Comparison of ENCODE assay signal across 11 cellular contexts in the genomic region with DNA sequence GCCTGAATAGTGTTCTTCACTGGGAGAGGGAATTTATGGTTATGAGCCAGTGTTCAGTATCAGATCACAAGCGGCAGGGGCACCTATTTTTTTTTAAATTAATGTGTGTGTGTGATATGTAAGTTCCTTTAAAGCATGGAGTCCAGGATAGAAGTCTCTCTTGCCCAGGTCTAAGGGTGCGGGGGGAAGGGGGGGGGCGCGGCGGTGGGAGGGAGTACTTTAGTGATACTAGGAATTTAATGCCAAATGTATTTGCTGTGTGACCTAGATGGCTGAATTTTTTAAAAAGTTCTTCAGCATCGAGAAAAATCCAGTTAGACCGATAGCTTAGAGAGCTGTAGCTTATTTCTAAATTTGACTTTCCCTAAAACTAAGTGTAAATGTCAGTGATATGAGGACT. TPM values are rescaled to one million over a fixed set of nuclear protein-coding genes. Genes with fewer than 3 reads are reported as not detected.
A peak's percentile ranks its signal among the peaks of the same experiment; 100 is the strongest.
DNase-seq lines count a peak whose midpoint lies in the region; ATAC-seq and TF ChIP-seq lines count a peak whose summit lies in the region.
"Had no signal": no experiment of that assay in that cellular context is flagged by ENCODE, and none has a peak within 500 bp of the region (broad histone marks: within the 10 kb centered on the region; RNA-seq: fewer than 3 reads in every experiment).

No MANE protein-coding gene starts in this region.

- H3K4me1 ChIP-seq in ascending aorta (peaks cover 0 to 22% of the 10 kb centered on the region in 2 donors), liver (ENCODE audit: control insufficient read depth in 4 of 4, insufficient read depth in 4 of 4, low read length in 3 of 4) (peaks cover 0 to 34% (median 11%) of the 10 kb centered on the region in 4 donors), subcutaneous abdominal adipose tissue (ENCODE audit: control insufficient read depth in 5 of 5, insufficient read depth in 5 of 5, low read length in 5 of 5) (peaks cover 3 to 35% (median 30%) of the 10 kb centered on the region in 5 donors)

- peak overlapping the region in 1 of 2 donors; percentile 83 for H3K4me3 ChIP-seq in ascending aorta
- H3K4me3 ChIP-seq in liver (ENCODE audit: low read depth in 1 of 3, low read length in 3 of 3), result no peak overlapping the region
- peak overlapping the region in 1 of 5 donors; percentile 85 for H3K4me3 ChIP-seq in subcutaneous abdominal adipose tissue (ENCODE audit: low read depth in 1 of 5, low read length in 5 of 5)
- H3K4me3 ChIP-seq: SK-N-MC had no signal

- CTCF ChIA-PET in activated CD4-positive, alpha-beta memory T cell treated with anti-CD3 and anti-CD28 coated beads for 36 hours (lab: Charles Lee), result interaction anchor here (0.9 to 1.0 kb wide), 2 partner anchors 9 to 13 kb away, joined by 3 read pairs; no protein-coding TSS in a partner anchor
- CTCF ChIA-PET in activated CD4-positive, alpha-beta memory T cell treated with anti-CD3 and anti-CD28 coated beads, Interleukin-2, amount 10 ng/mL, durations not matched to agents 7 days and 5 days (lab: Charles Lee), result interaction anchor here (1.2 kb wide), 1 partner anchor 344 kb away, joined by 3 read pairs; no protein-coding TSS in a partner anchor

- intact Hi-C loops in activated CD4-positive, alpha-beta memory T cell treated with anti-CD3 and anti-CD28 coated beads for 36 hours (cut with micrococcal nuclease), result no loop called here
- intact Hi-C loops in ascending aorta (cut with DNase I), result loop anchor here (2.0 kb wide), 1 partner anchor 138 kb away; the partner anchor contains the start of gene TNPO1

- DNase-seq in activated CD4-positive, alpha-beta memory T cell treated with anti-CD3 and anti-CD28 coated beads for 36 hours, result no peak
- no peak for DNase-seq in activated CD4-positive, alpha-beta memory T cell treated with anti-CD3 and anti-CD28 coated beads, Interleukin-2, amount 10 ng/mL, durations not matched to agents 7 days and 5 days
- DNase-seq in ascending aorta (ENCODE audit: low spot score in 2 of 2) (no peak), NCI-H1930 (lab: John Stamatoyannopoulos, UW) (no peak)
- DNase-seq: NCI-H510A; stimulated activated CD4-positive, alpha-beta T cell treated with anti-CD3 and anti-CD28 coated beads, Interleukin-2, amount 100 ng/mL, for 24 hours had no signal

- POLR2A ChIA-PET in activated CD4-positive, alpha-beta memory T cell treated with anti-CD3 and anti-CD28 coated beads for 36 hours (lab: Charles Lee), result no interaction called here
- POLR2A ChIA-PET in activated CD4-positive, alpha-beta memory T cell treated with anti-CD3 and anti-CD28 coated beads, Interleukin-2, amount 10 ng/mL, durations not matched to agents 7 days and 5 days (lab: Charles Lee), result no interaction called here

- 85% methylated on average over 7 of the region's 7 CpGs for WGBS in liver

- H3K9ac ChIP-seq in liver (ENCODE audit: low read depth in 1 of 2, low read length in 2 of 2), result peak overlapping the region in 1 of 2 donors; percentile 90
- peak overlapping the region in 1 of 5 donors; percentile 82 for H3K9ac ChIP-seq in subcutaneous abdominal adipose tissue (ENCODE audit: low read length in 5 of 5)

- H3K27me3 Mint-ChIP-seq in activated CD4-positive, alpha-beta memory T cell treated with anti-CD3 and anti-CD28 coated beads for 36 hours, result peaks cover 46% of the 10 kb centered on the region
- peaks cover 39% of the 10 kb centered on the region for H3K27me3 Mint-ChIP-seq in activated CD4-positive, alpha-beta memory T cell treated with anti-CD3 and anti-CD28 coated beads, Interleukin-2, amount 10 ng/mL, durations not matched to agents 7 days and 5 days

- TF ChIP-seq CTCF in ascending aorta (IDR thresholded peaks at IDR 0.05) (no peak), liver (IDR thresholded peaks at IDR 0.05; ENCODE audit: low read depth, low read length, missing input control) (no peak)

- no peak overlapping the region for H3K27ac Mint-ChIP-seq in activated CD4-positive, alpha-beta memory T cell treated with anti-CD3 and anti-CD28 coated beads for 36 hours
- H3K27ac Mint-ChIP-seq in activated CD4-positive, alpha-beta memory T cell treated with anti-CD3 and anti-CD28 coated beads, Interleukin-2, amount 10 ng/mL, durations not matched to agents 7 days and 5 days, result no peak overlapping the region

- H3K9me3 ChIP-seq in ascending aorta (no peaks in the 10 kb centered on the region), liver (ENCODE audit: control insufficient read depth in 4 of 4, low read length in 3 of 4) (no peaks in the 10 kb centered on the region), subcutaneous abdominal adipose tissue (ENCODE audit: control insufficient read depth in 5 of 5, low read length in 5 of 5) (no peaks in the 10 kb centered on the region)

- ATAC-seq in HG02938 (IDR thresholded peaks at IDR 0.05; ENCODE audit: unreplicated experiment) (no peak), HG03432 (IDR thresholded peaks at IDR 0.05; ENCODE audit: unreplicated experiment) (no peak)

- H3K36me3 Mint-ChIP-seq in activated CD4-positive, alpha-beta memory T cell treated with anti-CD3 and anti-CD28 coated beads for 36 hours, result no peaks in the 10 kb centered on the region
- peaks cover 4% of the 10 kb centered on the region for H3K36me3 Mint-ChIP-seq in activated CD4-positive, alpha-beta memory T cell treated with anti-CD3 and anti-CD28 coated beads, Interleukin-2, amount 10 ng/mL, durations not matched to agents 7 days and 5 days (ENCODE audit: low read depth)

- H3K36me3 ChIP-seq in ascending aorta (no peaks in the 10 kb centered on the region), liver (ENCODE audit: control insufficient read depth in 4 of 4, insufficient read depth in 3 of 4, low read depth in 1 of 4, low read length in 3 of 4) (no peaks in the 10 kb centered on the region), subcutaneous abdominal adipose tissue (ENCODE audit: control insufficient read depth in 5 of 5, insufficient read depth in 5 of 5, low read length in 5 of 5) (no peaks in the 10 kb centered on the region)

- peaks cover 14% of the 10 kb centered on the region for H3K4me1 Mint-ChIP-seq in activated CD4-positive, alpha-beta memory T cell treated with anti-CD3 and anti-CD28 coated beads for 36 hours (ENCODE audit: low read depth)
- peaks cover 20% of the 10 kb centered on the region for H3K4me1 Mint-ChIP-seq in activated CD4-positive, alpha-beta memory T cell treated with anti-CD3 and anti-CD28 coated beads, Interleukin-2, amount 10 ng/mL, durations not matched to agents 7 days and 5 days

- no peak for TF ChIP-seq RAD21 in liver (IDR thresholded peaks at IDR 0.05)

- H3K27ac ChIP-seq in ascending aorta (peak overlapping the region; percentile 97 to 98), liver (ENCODE audit: low read depth in 1 of 2, low read length in 2 of 2) (peak overlapping the region; percentile 85 to 97), subcutaneous abdominal adipose tissue (ENCODE audit: low read depth, low read length) (peak overlapping the region; percentile 99)
- H3K27ac ChIP-seq: SK-N-MC had no signal

- peak overlapping the region; percentile 4 for H3K4me3 Mint-ChIP-seq in activated CD4-positive, alpha-beta memory T cell treated with anti-CD3 and anti-CD28 coated beads for 36 hours
- H3K4me3 Mint-ChIP-seq in activated CD4-positive, alpha-beta memory T cell treated with anti-CD3 and anti-CD28 coated beads, Interleukin-2, amount 10 ng/mL, durations not matched to agents 7 days and 5 days, result no peak overlapping the region

- H3K27me3 ChIP-seq in ascending aorta, result no peaks in the 10 kb centered on the region
- no peaks in the 10 kb centered on the region for H3K27me3 ChIP-seq in liver (ENCODE audit: control insufficient read depth in 4 of 4, insufficient read depth in 4 of 4, low read length in 3 of 4)
- H3K27me3 ChIP-seq in subcutaneous abdominal adipose tissue (ENCODE audit: control insufficient read depth in 5 of 5, insufficient read depth in 4 of 5, low read length in 5 of 5), result no peaks in the 10 kb centered on the region

- no peaks in the 10 kb centered on the region for H3K9me3 Mint-ChIP-seq in activated CD4-positive, alpha-beta memory T cell treated with anti-CD3 and anti-CD28 coated beads for 36 hours
- H3K9me3 Mint-ChIP-seq in activated CD4-positive, alpha-beta memory T cell treated with anti-CD3 and anti-CD28 coated beads, Interleukin-2, amount 10 ng/mL, durations not matched to agents 7 days and 5 days, result no peaks in the 10 kb centered on the region

TF ChIP-seq in liver, 16 proteins besides CTCF, POLR2A, EP300 and RAD21 (continues in another document):
- TF ChIP-seq TAF1 (conservative IDR thresholded peaks at IDR 0.05) (no peak), FOXA1 (IDR thresholded peaks at IDR 0.05) (no peak), SP1 (IDR thresholded peaks at IDR 0.05) (no peak), NR2F2 (IDR thresholded peaks at IDR 0.05) (no peak), GABPA (IDR thresholded peaks at IDR 0.05 in 1 of 2, conservative IDR thresholded peaks at IDR 0.05 in 1 of 2) (no peak), EGR1 (IDR thresholded peaks at IDR 0.05; ENCODE audit: low read depth in 2 of 2) (no peak)
- TF ChIP-seq, protein P1, sequence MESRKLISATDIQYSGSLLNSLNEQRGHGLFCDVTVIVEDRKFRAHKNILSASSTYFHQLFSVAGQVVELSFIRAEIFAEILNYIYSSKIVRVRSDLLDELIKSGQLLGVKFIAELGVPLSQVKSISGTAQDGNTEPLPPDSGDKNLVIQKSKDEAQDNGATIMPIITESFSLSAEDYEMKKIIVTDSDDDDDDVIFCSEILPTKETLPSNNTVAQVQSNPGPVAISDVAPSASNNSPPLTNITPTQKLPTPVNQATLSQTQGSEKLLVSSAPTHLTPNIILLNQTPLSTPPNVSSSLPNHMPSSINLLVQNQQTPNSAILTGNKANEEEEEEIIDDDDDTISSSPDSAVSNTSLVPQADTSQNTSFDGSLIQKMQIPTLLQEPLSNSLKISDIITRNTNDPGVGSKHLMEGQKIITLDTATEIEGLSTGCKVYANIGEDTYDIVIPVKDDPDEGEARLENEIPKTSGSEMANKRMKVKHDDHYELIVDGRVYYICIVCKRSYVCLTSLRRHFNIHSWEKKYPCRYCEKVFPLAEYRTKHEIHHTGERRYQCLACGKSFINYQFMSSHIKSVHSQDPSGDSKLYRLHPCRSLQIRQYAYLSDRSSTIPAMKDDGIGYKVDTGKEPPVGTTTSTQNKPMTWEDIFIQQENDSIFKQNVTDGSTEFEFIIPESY (IDR thresholded peaks at IDR 0.05), result no peak
- TF ChIP-seq, protein P2, sequence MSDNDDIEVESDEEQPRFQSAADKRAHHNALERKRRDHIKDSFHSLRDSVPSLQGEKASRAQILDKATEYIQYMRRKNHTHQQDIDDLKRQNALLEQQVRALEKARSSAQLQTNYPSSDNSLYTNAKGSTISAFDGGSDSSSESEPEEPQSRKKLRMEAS (IDR thresholded peaks at IDR 0.05), result no peak

RNA-seq across cellular contexts. Expression of gene FCHO2, which starts 1.5 kb away (rescaled TPM):
- total RNA-seq in activated CD4-positive, alpha-beta memory T cell treated with anti-CD3 and anti-CD28 coated beads for 36 hours, result 1 to 10 TPM; 1.3 TPM
- total RNA-seq in activated CD4-positive, alpha-beta memory T cell treated with anti-CD3 and anti-CD28 coated beads, Interleukin-2, amount 10 ng/mL, durations not matched to agents 7 days and 5 days, result 1 to 10 TPM; 3.1 to 3.5 TPM
- total RNA-seq in ascending aorta (10.7 TPM), liver (10 to 100 TPM; 12.0 to 37.5 TPM)
- polyA plus RNA-seq in liver, result 1 to 10 TPM; 5.3 to 6.7 TPM
